Comparison of ENCODE assay signal across 8 cellular contexts in genomic region chr15:88467073-88467934, GRCh38. TPM values are rescaled to one million over a fixed set of nuclear protein-coding genes. Genes with fewer than 3 reads are reported as not detected.
DNase-seq lines count a peak whose midpoint lies in the region; ATAC-seq and TF ChIP-seq lines count a peak whose summit lies in the region.

Gene MRPL46 (minus strand): TSS chr15:88467388. CDS start chr15:88467377, 11 bp downstream.
Gene MRPS11 (plus strand): TSS chr15:88467708. CDS start chr15:88467718, 10 bp downstream.

- POLR2A ChIA-PET in AG04450 (lab: Yijun Ruan, JAX) = interaction anchor here (0.7 to 1.2 kb wide), 5 partner anchors 9 to 171 kb away, joined by 3 to 5 read pairs (median 4); partner anchors contain the start of gene ISG20

- H3K27ac ChIP-seq in AG04450 (ENCODE audit: low read depth, low read length) (peak within 1 kb of the TSS; percentile 53), mammary epithelial cell (ENCODE audit: insufficient read depth, low read depth, low read length) (peak within 1 kb of the TSS; percentile 96), smooth muscle cell (ENCODE audit: low read depth) (peak within 1 kb of the TSS; percentile 82)

- CTCF ChIA-PET in AG04450 (lab: Charles Lee) (interaction anchor here (0.6 to 5.1 kb wide), 7 partner anchors 9 to 366 kb away, joined by 3 to 29 read pairs (median 4); partner anchors contain the start of gene ISG20), mammary epithelial cell (lab: Charles Lee; ENCODE audit: low non-redundant PET) (no interaction called here)

- intact Hi-C loops in mammary epithelial cell (cut with micrococcal nuclease) = loop anchor here (1.0 kb wide), 1 partner anchor 79 kb away; the partner anchor contains the start of gene DET1

- TSS peak; percentile 51 for BruUV-seq in mammary epithelial cell (replicated peaks; lab: Mats Ljungman, UMichigan)

- H3K79me2 ChIP-seq in mammary epithelial cell (ENCODE audit: insufficient read depth, low read length) (peaks cover 61% of the 10 kb centered on the region), smooth muscle cell (ENCODE audit: low read depth) (peaks cover 26% of the 10 kb centered on the region)

- H3K9ac ChIP-seq in mammary epithelial cell (ENCODE audit: insufficient read depth, low read length) = peak within 1 kb of the TSS; percentile 93
- H3K9ac ChIP-seq in smooth muscle cell (ENCODE audit: low read depth) = peak within 1 kb of the TSS; percentile 93

- H3K9me3 ChIP-seq in AG04450 (ENCODE audit: control insufficient read depth, insufficient read depth, low read length) (no peaks in the 10 kb centered on the region), mammary epithelial cell (replicated peaks; ENCODE audit: insufficient read depth, low read length) (no peaks in the 10 kb centered on the region), smooth muscle cell (replicated peaks; ENCODE audit: low read depth) (no peaks in the 10 kb centered on the region)

- peaks cover 14% of the 10 kb centered on the region for H3K36me3 ChIP-seq in mammary epithelial cell (ENCODE audit: insufficient read depth, low read length)
- no peaks in the 10 kb centered on the region for H3K36me3 ChIP-seq in smooth muscle cell (ENCODE audit: low read depth)

- WGBS in mammary epithelial cell (ENCODE audit: low coverage, missing lambda C conversion rate) = under 1% methylated on average over 39 of the region's 55 CpGs
- 1% methylated on average over 55 of the region's 55 CpGs for WGBS in smooth muscle cell (ENCODE audit: low lambda C conversion rate)

- H3K4me3 ChIP-seq in AG04450 (ENCODE audit: low read depth, low read length) (peak within 1 kb of the TSS; percentile 97), WI38 (ENCODE audit: low read depth, low read length) (peak within 1 kb of the TSS; percentile 98), mammary epithelial cell (replicated peaks in 1 of 3; ENCODE audit: insufficient read depth in 1 of 3, low read depth in 2 of 3, low read length in 3 of 3) (peak within 1 kb of the TSS; percentile 78 to 90 (median 87)), smooth muscle cell (peak within 1 kb of the TSS; percentile 97)

- H3K4me2 ChIP-seq in mammary epithelial cell (ENCODE audit: insufficient read depth, low read depth, low read length) (peak within 1 kb of the TSS; percentile 79), smooth muscle cell (peak within 1 kb of the TSS; percentile 97)

- peak within 1 kb of the TSS; percentile 95 for H2AFZ ChIP-seq in mammary epithelial cell (ENCODE audit: low read depth, low read length)
- peak within 1 kb of the TSS; percentile 97 for H2AFZ ChIP-seq in smooth muscle cell (ENCODE audit: low read depth)

- H3F3A ChIP-seq in smooth muscle cell (ENCODE audit: low read depth) = no peaks in the 10 kb centered on the region

- peak; percentile 91 for ATAC-seq in GM18907 (IDR thresholded peaks at IDR 0.05; ENCODE audit: unreplicated experiment)
- peak; percentile 84 for ATAC-seq in HG03139 (IDR thresholded peaks at IDR 0.05; ENCODE audit: unreplicated experiment)

- no peaks in the 10 kb centered on the region for H4K20me1 ChIP-seq in mammary epithelial cell (ENCODE audit: insufficient read depth, low read length)
- no peaks in the 10 kb centered on the region for H4K20me1 ChIP-seq in smooth muscle cell (ENCODE audit: low read depth)

- in situ Hi-C loops in mammary epithelial cell (cut with MboI; ENCODE audit: low sequenced_read_pairs in 2 of 2) = loop anchor here in 1 of 2 donors (10.0 kb wide), 1 partner anchor 147 kb away; no protein-coding TSS in a partner anchor

- H3K27me3 ChIP-seq in AG04450 (ENCODE audit: control insufficient read depth, insufficient read depth, low read length) = no peaks in the 10 kb centered on the region
- H3K27me3 ChIP-seq in mammary epithelial cell (ENCODE audit: insufficient read depth, low read length) = no peaks in the 10 kb centered on the region
- no peaks in the 10 kb centered on the region for H3K27me3 ChIP-seq in smooth muscle cell (ENCODE audit: low read depth)

- H3K4me1 ChIP-seq in mammary epithelial cell (ENCODE audit: insufficient read depth, low read length) (peaks cover 15% of the 10 kb centered on the region), smooth muscle cell (ENCODE audit: low read depth) (peaks cover 14% of the 10 kb centered on the region)

- TF ChIP-seq CTCF in AG04450 (IDR thresholded peaks at IDR 0.05; ENCODE audit: low read depth, low read length) = no peak
- no peak for TF ChIP-seq CTCF in WI38 (IDR thresholded peaks at IDR 0.05; ENCODE audit: low read depth, low read length)
- no peak for TF ChIP-seq CTCF in mammary epithelial cell (conservative IDR thresholded peaks at IDR 0.05 in 1 of 2, IDR thresholded peaks at IDR 0.05 in 1 of 2; ENCODE audit: extremely low read depth in 1 of 2, insufficient read depth in 1 of 2, low read depth in 1 of 2, low read length in 2 of 2)
- no peak for TF ChIP-seq CTCF in smooth muscle cell (IDR thresholded peaks at IDR 0.05; ENCODE audit: borderline replicate concordance, insufficient read depth, poor library complexity, severe bottlenecking)

- dilution Hi-C loops in mammary epithelial cell (cut with HindIII; ENCODE audit: low sequenced_read_pairs) = no loop called here

- DNase-seq in AG04450 (ENCODE audit: low read depth, low spot score) (peak; percentile 50), NCI-H2196 treated with DMSO at 0.1 percent for 48 hours (lab: John Stamatoyannopoulos, UW; ENCODE audit: unreplicated experiment) (peak; percentile 67), mammary epithelial cell (peak; percentile 80), iPS-NIHi7 (ENCODE audit: extremely low spot score) (peak; percentile 90), smooth muscle cell (lab: John Stamatoyannopoulos, UW; ENCODE audit: unreplicated experiment) (peak; percentile 45)

RNA-seq across cellular contexts. Expression of gene MRPL46, which starts in this region (rescaled TPM):
- polyA plus RNA-seq in AG04450 (2011; rRNA removed) = 23.1 and 28.0 TPM in 2 replicates
- 6.4 and 7.6 TPM in 2 replicates for polyA minus RNA-seq in AG04450 (2011; rRNA and poly(A)+ RNA removed)
- 10 to 100 TPM; 10.8 to 21.6 TPM for total RNA-seq in mammary epithelial cell
- polyA plus RNA-seq in mammary epithelial cell = 23.0 TPM
- polyA minus RNA-seq in mammary epithelial cell = 19.7 TPM
- total RNA-seq in smooth muscle cell = 17.1 and 17.5 TPM in 2 replicates
- 31.0 and 35.0 TPM in 2 replicates for polyA plus RNA-seq in smooth muscle cell

RNA-seq across cellular contexts. Expression of gene MRPS11, which starts in this region (rescaled TPM):
- 55.6 and 65.0 TPM in 2 replicates for polyA plus RNA-seq in AG04450 (2011; rRNA removed)
- polyA minus RNA-seq in AG04450 (2011; rRNA and poly(A)+ RNA removed) = 20.1 and 23.4 TPM in 2 replicates
- 10 to 100 TPM; 21.2 to 60.2 TPM for total RNA-seq in mammary epithelial cell
- 92.3 TPM for polyA plus RNA-seq in mammary epithelial cell
- polyA minus RNA-seq in mammary epithelial cell = 44.8 TPM
- 16.0 and 39.1 TPM in 2 replicates for total RNA-seq in smooth muscle cell
- polyA plus RNA-seq in smooth muscle cell = 64.4 and 69.1 TPM in 2 replicates

Comparison
In these comparisons a context has a peak if more than half of its experiments do, and no peak if none do; other contexts are left out.
1. Peak in every context shown above with its lines: DNase-seq, ATAC-seq, H3K4me3 ChIP-seq and H3K27ac ChIP-seq.